In the genomic region with DNA sequence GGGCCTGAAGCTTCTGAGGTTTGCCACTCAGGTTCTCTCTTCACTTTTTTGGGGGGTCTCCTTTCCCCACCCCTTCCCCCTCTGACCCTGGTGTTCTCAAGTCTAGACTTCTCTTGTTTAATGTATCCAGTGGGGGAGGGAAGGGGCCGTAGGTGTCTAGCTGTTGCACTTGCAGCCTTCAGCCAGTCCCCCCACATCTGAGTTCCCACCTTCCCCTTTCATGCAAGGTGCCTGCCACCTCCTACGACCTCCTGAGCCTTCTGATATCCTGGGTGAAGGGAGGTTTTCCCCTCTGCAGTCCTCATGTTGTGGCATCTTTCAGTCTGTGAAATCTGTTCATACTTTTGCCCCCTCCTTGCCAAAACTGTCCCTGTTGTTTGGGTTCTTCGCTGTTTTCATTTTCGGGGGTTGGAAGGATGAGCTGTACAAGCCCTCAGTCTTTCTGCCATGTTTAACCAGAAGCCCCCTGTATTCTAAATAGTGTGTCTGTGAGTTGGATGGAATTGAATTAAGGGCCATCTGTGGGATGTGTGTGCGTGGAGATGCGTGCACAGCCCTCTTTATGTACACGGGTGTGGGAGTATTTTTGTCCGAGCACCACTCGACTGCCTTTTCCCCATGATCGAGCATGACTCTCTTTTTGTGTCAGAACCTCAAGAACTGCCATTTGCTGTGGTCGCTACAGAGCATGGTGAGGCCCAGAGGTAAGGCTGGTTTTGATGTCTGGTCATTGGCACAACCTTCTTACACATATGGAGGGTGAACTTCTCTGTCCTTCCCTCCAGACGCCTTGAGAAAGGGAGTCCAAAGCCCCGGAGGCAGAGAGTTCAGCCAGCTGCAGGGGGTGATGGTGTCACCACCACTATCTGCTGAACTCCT, we compare ENCODE assay signal across 9 cellular contexts. TPM values are rescaled to one million over a fixed set of nuclear protein-coding genes. Genes with fewer than 3 reads are reported as not detected.
A peak's percentile ranks its signal among the peaks of the same experiment; 100 is the strongest.
DNase-seq lines count a peak whose midpoint lies in the region; ATAC-seq, FAIRE-seq and TF ChIP-seq lines count a peak whose summit lies in the region.
"Had no signal": no experiment of that assay in that cellular context is flagged by ENCODE, and none has a peak within 500 bp of the region (broad histone marks: within the 10 kb centered on the region; RNA-seq: fewer than 3 reads in every experiment).

No MANE protein-coding gene starts in this region.

- CTCF ChIA-PET in GM12878 (lab: Yijun Ruan, JAX): interaction anchor here (0.6 to 1.9 kb wide), 3 partner anchors 12 to 68 kb away, joined by 3 to 5 read pairs (median 4); no protein-coding TSS in a partner anchor

- H3K9me3 ChIP-seq in BLaER1 (peaks cover 28% of the 10 kb centered on the region), GM12878 (replicated peaks; ENCODE audit: control insufficient read depth, insufficient read depth, low read length) (no peaks in the 10 kb centered on the region)

- no peak for TF ChIP-seq RAD21 in GM12878 (IDR thresholded peaks at IDR 0.05; ENCODE audit: insufficient read depth, low read depth, low read length)

- ATAC-seq in GM21825 (IDR thresholded peaks at IDR 0.05; ENCODE audit: unreplicated experiment) (peak; percentile 48), GM12878 (peak; percentile 65)

- no peak for TF ChIP-seq POLR2A in GM12878 (IDR thresholded peaks at IDR 0.05; ENCODE audit: low read depth, low read length)

- TF ChIP-seq EP300 in GM12878 (IDR thresholded peaks at IDR 0.05; ENCODE audit: borderline replicate concordance in 1 of 2, control insufficient read depth in 1 of 2, low read depth in 2 of 2, low read length in 2 of 2): no peak

- POLR2A ChIA-PET in GM12878 (lab: Charles Lee): interaction anchor here (2.3 kb wide), 1 partner anchor 12 kb away, joined by 5 read pairs; no protein-coding TSS in a partner anchor

- H3K4me3 Mint-ChIP-seq in nephron: peak overlapping the region in 1 of 3 experiments; percentile 3

- peak overlapping the region; percentile 42 for H3K4me2 ChIP-seq in BLaER1
- H3K4me2 ChIP-seq in GM12878 (ENCODE audit: control insufficient read depth, insufficient read depth): peak overlapping the region; percentile 68

- peaks cover 53% of the 10 kb centered on the region for H3K36me3 Mint-ChIP-seq in nephron (ENCODE audit: low read depth)

- H3K4me3 ChIP-seq in BLaER1 (no peak overlapping the region), GM12878 (peak overlapping the region; percentile 35; the same call in 1 of the 2 replicates)

- DNase-seq in GM12878 (ENCODE audit: low read depth, low spot score) (peak; percentile 21), ACHN (no peak), DMS153 (lab: John Stamatoyannopoulos, UW) (no peak), NCI-H2081 (lab: John Stamatoyannopoulos, UW) (no peak)
- DNase-seq in central memory CD4-positive, alpha-beta T cell: no peak
- DNase-seq: effector memory CD4-positive, alpha-beta T cell had no signal

- no TSS peak for BruUV-seq in GM12878 (replicated peaks; lab: Mats Ljungman, UMichigan)

- H3K27me3 ChIP-seq in BLaER1 (no peaks in the 10 kb centered on the region), GM12878 (replicated peaks in 1 of 2; ENCODE audit: control insufficient read depth in 2 of 2, insufficient read depth in 2 of 2, low read length in 1 of 2) (no peaks in the 10 kb centered on the region)

- H3K9ac ChIP-seq in BLaER1 (0 out of 2 replicates have a peak overlapping the region, but pooled peaks have one; percentile 21), GM12878 (ENCODE audit: control insufficient read depth, insufficient read depth, low read length) (peak overlapping the region; percentile 11; the same call in 1 of the 2 replicates)

- peaks cover 70% of the 10 kb centered on the region for H3K4me1 Mint-ChIP-seq in nephron

- H3K27me3 Mint-ChIP-seq in nephron (ENCODE audit: low read depth): no peaks in the 10 kb centered on the region

- SMC1A ChIA-PET in GM12878 (lab: Charles Lee; ENCODE audit: uncharacterized antibody, unreplicated experiment): interaction anchor here (0.6 to 1.8 kb wide), 4 partner anchors 8 to 74 kb away, joined by 3 to 5 read pairs (median 4); no protein-coding TSS in a partner anchor

- intact Hi-C loops in GM12878 (cut with micrococcal nuclease; ENCODE audit: unreplicated experiment): no loop called here

- FAIRE-seq in GM12878 (lab: Jason Lieb, UNC): no peak

- H3K36me3 ChIP-seq in BLaER1 (peaks cover 92% of the 10 kb centered on the region), GM12878 (ENCODE audit: control insufficient read depth in 2 of 2, insufficient read depth in 2 of 2, low read length in 1 of 2) (peaks cover 11 to 12% of the 10 kb centered on the region in 2 experiments; a peak in 3 of 4 replicates)

- peaks cover 92% of the 10 kb centered on the region for H3K79me2 ChIP-seq in GM12878 (ENCODE audit: control insufficient read depth, insufficient read depth, low read length)

- H3K4me1 ChIP-seq in BLaER1 (peaks cover 80% of the 10 kb centered on the region), GM12878 (ENCODE audit: control insufficient read depth, insufficient read depth, low read length) (peaks cover 16% of the 10 kb centered on the region)

- H4K20me1 ChIP-seq in BLaER1 (peaks cover 100% of the 10 kb centered on the region), GM12878 (ENCODE audit: control insufficient read depth, insufficient read depth) (peaks cover 18% of the 10 kb centered on the region)

- TF ChIP-seq CTCF in GM12878 (IDR thresholded peaks at IDR 0.05 in 2 of 3, conservative IDR thresholded peaks at IDR 0.05 in 1 of 3; ENCODE audit: control insufficient read depth in 2 of 3, extremely low read depth in 1 of 3, insufficient read depth in 1 of 3, low read depth in 3 of 3, low read length in 3 of 3): no peak
- no peak for TF ChIP-seq CTCF in nephron (IDR thresholded peaks at IDR 0.05; ENCODE audit: unreplicated experiment in 3 of 3)

- RAD21 ChIA-PET in GM12878 (lab: Charles Lee; ENCODE audit: unreplicated experiment): no interaction called here

- H2AFZ ChIP-seq in GM12878 (ENCODE audit: control insufficient read depth, low read depth, low read length): no peak overlapping the region

- H3K27ac ChIP-seq in BLaER1: peak overlapping the region; percentile 0; the same call in 1 of the 2 replicates
- H3K27ac ChIP-seq in GM12878 (ENCODE audit: control insufficient read depth, insufficient read depth): peak overlapping the region; percentile 55

- peak overlapping the region; percentile 71 to 81 (median 71) for H3K27ac Mint-ChIP-seq in nephron

- peaks cover 5% of the 10 kb centered on the region for H3K9me3 Mint-ChIP-seq in nephron

- in situ Hi-C loops in GM12878 (cut with MboI): no loop called here
- in situ Hi-C loops in ACHN (cut with HindIII; ENCODE audit: low pct_ligation_motif_present, low pct_unique_long_range_greater_than_20kb, low sequenced_read_pairs): no loop called here

- WGBS in GM12878 (ENCODE audit: insufficient coverage, insufficient replicate concordance, low lambda C conversion rate, missing lambda C conversion rate): under 1% methylated on average over 13 of the region's 13 CpGs

TF ChIP-seq in GM12878, 131 proteins besides CTCF, POLR2A, EP300 and RAD21:
- TF ChIP-seq MEF2A (IDR thresholded peaks at IDR 0.05; ENCODE audit: insufficient read depth, low read depth, low read length) (0 out of 2 replicates have a peak, but pooled peaks have one; percentile 6), NFIC (IDR thresholded peaks at IDR 0.05; ENCODE audit: low read depth, low read length) (0 out of 2 replicates have a peak, but pooled peaks have one; percentile 28), RUNX3 (IDR thresholded peaks at IDR 0.05; ENCODE audit: low read length) (peak; percentile 66), ZBED1 (IDR thresholded peaks at IDR 0.05; ENCODE audit: borderline replicate concordance) (no peak), SMAD1 (IDR thresholded peaks at IDR 0.05; ENCODE audit: low read depth, partially characterized antibody) (no peak)
- TF ChIP-seq, protein P1, sequence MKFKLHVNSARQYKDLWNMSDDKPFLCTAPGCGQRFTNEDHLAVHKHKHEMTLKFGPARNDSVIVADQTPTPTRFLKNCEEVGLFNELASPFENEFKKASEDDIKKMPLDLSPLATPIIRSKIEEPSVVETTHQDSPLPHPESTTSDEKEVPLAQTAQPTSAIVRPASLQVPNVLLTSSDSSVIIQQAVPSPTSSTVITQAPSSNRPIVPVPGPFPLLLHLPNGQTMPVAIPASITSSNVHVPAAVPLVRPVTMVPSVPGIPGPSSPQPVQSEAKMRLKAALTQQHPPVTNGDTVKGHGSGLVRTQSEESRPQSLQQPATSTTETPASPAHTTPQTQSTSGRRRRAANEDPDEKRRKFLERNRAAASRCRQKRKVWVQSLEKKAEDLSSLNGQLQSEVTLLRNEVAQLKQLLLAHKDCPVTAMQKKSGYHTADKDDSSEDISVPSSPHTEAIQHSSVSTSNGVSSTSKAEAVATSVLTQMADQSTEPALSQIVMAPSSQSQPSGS (IDR thresholded peaks at IDR 0.05; ENCODE audit: low read length): no peak

RNA-seq across cellular contexts. Expression of a gene that starts 23.6 kb away (rescaled TPM):
- 179 and 186 TPM in 2 replicates for total RNA-seq in GM12878 (2013; cell fraction: nucleolus; rRNA removed)
- 27.8 and 32.0 TPM in 2 replicates for total RNA-seq in GM12878 (2014; rRNA removed)
- total RNA-seq in GM12878 (2014; rRNA removed; fragmentation: Illumina TruSeq; extraction: Trizol): 21.2 and 21.6 TPM in 2 replicates
- total RNA-seq in GM12878 (2021): 150 and 155 TPM in 2 replicates
- 45.8 TPM for polyA plus RNA-seq in GM12878 (2011; ENCODE audit: low read depth)
- 17.9 and 24.9 TPM in 2 replicates for polyA plus RNA-seq in GM12878 (2011; rRNA removed)
- polyA plus RNA-seq in GM12878 (2011; cell fraction: cytosol; rRNA removed): 21.0 and 25.4 TPM in 2 replicates
- 79.4 and 91.6 TPM in 2 replicates for polyA plus RNA-seq in GM12878 (2011; cell fraction: nucleus; rRNA removed)
- polyA plus RNA-seq in GM12878 (2012): 53.4 and 80.1 TPM in 2 replicates
- polyA plus RNA-seq in GM12878 (2014; fragmentation: Illumina TruSeq; extraction: Trizol): 48.9 and 66.0 TPM in 2 replicates
- 1 to 10 TPM in 1 of 2 experiments, under 1 TPM in 1; 0.84 to 2.0 TPM for polyA plus RNA-seq in GM12878 (2014; fragmentation: Nextera tagmentation; extraction: Ambion mirVana)
- 57.6 and 67.4 TPM in 2 replicates for polyA plus RNA-seq in GM12878 (2014; rRNA removed)
- polyA plus RNA-seq in GM12878 (2016; fragmentation: Nextera tagmentation; extraction: Ambion mirVana): 10 to 100 TPM; 28.0 to 29.3 TPM
- 55.0 and 58.4 TPM in 2 replicates for polyA minus RNA-seq in GM12878 (2011; rRNA and poly(A)+ RNA removed)
- polyA minus RNA-seq in GM12878 (2011; cell fraction: cytosol; rRNA and poly(A)+ RNA removed): 24.6 and 29.8 TPM in 2 replicates
- 19.6 and 36.2 TPM in 2 replicates for polyA minus RNA-seq in GM12878 (2011; cell fraction: nucleus; rRNA and poly(A)+ RNA removed)
